8 cellular contexts compared by ENCODE assay signal in the genomic region with DNA sequence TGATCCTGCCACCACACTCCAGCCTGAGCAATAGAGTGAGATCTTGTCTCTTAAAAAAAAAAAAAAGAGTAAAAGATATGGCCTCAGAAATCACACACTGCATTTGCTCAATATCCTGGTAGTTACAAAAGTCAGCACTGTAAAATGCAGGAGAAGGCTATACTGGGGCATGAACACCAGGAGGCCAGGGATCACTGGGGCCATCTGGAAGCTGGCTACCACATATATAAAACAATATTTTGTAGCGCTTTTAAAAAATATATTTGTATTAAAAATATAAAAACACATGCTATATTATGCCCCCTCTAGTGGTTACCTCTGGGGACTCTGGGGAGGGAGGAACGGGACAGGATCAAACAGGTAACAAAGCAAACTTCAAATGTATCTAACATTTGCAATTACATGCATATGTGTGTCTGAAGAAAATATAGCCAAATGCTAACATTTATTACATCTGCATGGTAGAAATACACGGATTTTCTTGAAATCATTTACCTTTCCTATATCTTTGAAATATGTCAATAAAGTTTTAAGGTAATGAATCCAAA. TPM values are rescaled to one million over a fixed set of nuclear protein-coding genes. Genes with fewer than 3 reads are reported as not detected.
DNase-seq lines count a peak whose midpoint lies in the region; ATAC-seq and TF ChIP-seq lines count a peak whose summit lies in the region.

No MANE protein-coding gene starts in this region.

- H3K4me3 ChIP-seq in heart left ventricle (no peak overlapping the region), right cardiac atrium (ENCODE audit: low read length) (no peak overlapping the region), OCI-LY3 (ENCODE audit: low read length) (no peak overlapping the region), psoas muscle (no peak overlapping the region)

- H3K4me1 Mint-ChIP-seq in chondrocyte (ENCODE audit: low read depth) = peaks cover 21% of the 10 kb centered on the region

- H3K36me3 Mint-ChIP-seq in chondrocyte (ENCODE audit: low read depth) = peaks cover 3% of the 10 kb centered on the region

- H3K27ac ChIP-seq in heart left ventricle (no peak overlapping the region), right cardiac atrium (ENCODE audit: low read length) (no peak overlapping the region), OCI-LY3 (ENCODE audit: low read length) (no peak overlapping the region), psoas muscle (no peak overlapping the region)

- H3K4me1 ChIP-seq in heart left ventricle = peaks cover 0 to 13% (median 10%) of the 10 kb centered on the region in 12 donors
- H3K4me1 ChIP-seq in right cardiac atrium (ENCODE audit: control insufficient read depth, insufficient read depth, low read length) = no peaks in the 10 kb centered on the region
- H3K4me1 ChIP-seq in OCI-LY3 (ENCODE audit: low read length) = peaks cover 16% of the 10 kb centered on the region
- H3K4me1 ChIP-seq in psoas muscle = peaks cover 10% of the 10 kb centered on the region

- H3K27me3 ChIP-seq in heart left ventricle (no peaks in the 10 kb centered on the region), right cardiac atrium (ENCODE audit: control insufficient read depth, insufficient read depth) (no peaks in the 10 kb centered on the region), OCI-LY3 (ENCODE audit: low read depth, low read length) (no peaks in the 10 kb centered on the region), psoas muscle (ENCODE audit: insufficient read depth in 3 of 3, low read length in 2 of 3) (no peaks in the 10 kb centered on the region)

- no peak for TF ChIP-seq POLR2A in heart left ventricle (IDR thresholded peaks at IDR 0.05)

- peaks cover 27% of the 10 kb centered on the region for H4K20me1 ChIP-seq in OCI-LY3 (ENCODE audit: insufficient read depth, low read length)

- WGBS in heart left ventricle, 4 donors = 84 to 90% (median 87%) methylated on average over 3 of the region's 3 CpGs
- 83% methylated on average over 3 of the region's 3 CpGs for WGBS in right cardiac atrium
- 83 to 85% (median 84%) methylated on average over 3 of the region's 3 CpGs for WGBS in psoas muscle, 3 donors

- intact Hi-C loops in heart left ventricle (cut with DNase I) (no loop called here), right cardiac atrium (cut with DNase I) (no loop called here), psoas muscle (cut with DNase I) (no loop called here)

- DNase-seq in heart left ventricle = no peak
- DNase-seq in right cardiac atrium = no peak
- DNase-seq in chondrocyte (ENCODE audit: low spot score) = no peak
- DNase-seq in psoas muscle = no peak
- no peak for DNase-seq in NCI-H187 treated with DMSO at 0.1 percent for 48 hours (lab: John Stamatoyannopoulos, UW)
- no peak for DNase-seq in superior temporal gyrus (ENCODE audit: extremely low spot score)

- H3K9me3 Mint-ChIP-seq in chondrocyte (ENCODE audit: low read depth) = no peaks in the 10 kb centered on the region

- H3K4me3 Mint-ChIP-seq in chondrocyte (ENCODE audit: unreplicated experiment) = no peak overlapping the region

- no peak overlapping the region for H3K9ac ChIP-seq in OCI-LY3 (ENCODE audit: low read length)

- no peaks in the 10 kb centered on the region for H3K9me3 ChIP-seq in heart left ventricle
- H3K9me3 ChIP-seq in right cardiac atrium (ENCODE audit: control insufficient read depth, low read length) = no peaks in the 10 kb centered on the region
- no peaks in the 10 kb centered on the region for H3K9me3 ChIP-seq in OCI-LY3 (ENCODE audit: insufficient read depth, low read length)
- no peaks in the 10 kb centered on the region for H3K9me3 ChIP-seq in psoas muscle

- TF ChIP-seq CTCF in heart left ventricle (IDR thresholded peaks at IDR 0.05) = peak in 9 of 12 donors; percentile 4 to 50 (median 41)
- peak; percentile 45 for TF ChIP-seq CTCF in OCI-LY3 (IDR thresholded peaks at IDR 0.05; ENCODE audit: low read depth, low read length)
- TF ChIP-seq CTCF in chondrocyte (IDR thresholded peaks at IDR 0.05) = peak; percentile 78
- peak; percentile 31 for TF ChIP-seq CTCF in psoas muscle (IDR thresholded peaks at IDR 0.05)

- H3K4me2 ChIP-seq in OCI-LY3 (ENCODE audit: low read length) = no peak overlapping the region

- no peak for ATAC-seq in heart left ventricle
- no peak for ATAC-seq in right cardiac atrium
- ATAC-seq in psoas muscle = no peak
- no peak for ATAC-seq in GM18502 (IDR thresholded peaks at IDR 0.05; ENCODE audit: poor library complexity, unreplicated experiment)

- H3K36me3 ChIP-seq in heart left ventricle (peaks cover 0 to 5% (median 0%) of the 10 kb centered on the region in 9 donors), OCI-LY3 (replicated peaks; ENCODE audit: low read depth, low read length) (peaks cover 33% of the 10 kb centered on the region), psoas muscle (ENCODE audit: insufficient read depth in 1 of 2, low read depth in 1 of 2) (no peaks in the 10 kb centered on the region)

- H3K27me3 Mint-ChIP-seq in chondrocyte (ENCODE audit: low read depth) = no peaks in the 10 kb centered on the region

- H3K27ac Mint-ChIP-seq in chondrocyte (ENCODE audit: unreplicated experiment) = no peak overlapping the region

- H3K79me2 ChIP-seq in OCI-LY3 (ENCODE audit: low read length) = peaks cover 55% of the 10 kb centered on the region

- H2AFZ ChIP-seq in OCI-LY3 (ENCODE audit: low read depth, low read length) = no peak overlapping the region

RNA-seq across cellular contexts. Expression of gene C4orf46, which starts 4.0 kb away (rescaled TPM):
- 1 to 10 TPM; 2.0 to 8.1 (median 4.5) TPM for total RNA-seq in heart left ventricle
- 1 to 10 TPM; 2.4 to 2.8 TPM for polyA plus RNA-seq in heart left ventricle
- 1 to 10 TPM; 2.6 to 4.2 (median 3.8) TPM for total RNA-seq in right cardiac atrium
- 3.3 TPM for polyA plus RNA-seq in right cardiac atrium
- total RNA-seq in chondrocyte = 7.5 to 8.6 TPM (median 8.2 TPM) in 3 replicates
- 1 to 10 TPM in 3 of 4 donors, under 1 TPM in 1; 0.57 to 4.5 (median 2.5) TPM for total RNA-seq in psoas muscle
- polyA plus RNA-seq in psoas muscle = 1 to 10 TPM in 2 of 3 donors, under 1 TPM in 1; 0.59 to 2.1 (median 1.4) TPM

RNA-seq across cellular contexts. Expression of gene ETFDH, which starts 4.4 kb away (rescaled TPM):
- total RNA-seq in heart left ventricle (100 to 1,000 TPM; 116 to 289 (median 221) TPM), right cardiac atrium (100 to 1,000 TPM; 119 to 152 (median 146) TPM), chondrocyte (17.6 to 24.0 TPM (median 23.0 TPM) in 3 replicates), psoas muscle (100 to 1,000 TPM in 3 of 4 donors, 10 to 100 TPM in 1; 80.0 to 154 (median 132) TPM)
- polyA plus RNA-seq in heart left ventricle (100 to 1,000 TPM in 1 of 2 donors, 10 to 100 TPM in 1; 56.1 to 259 TPM), right cardiac atrium (204 TPM), psoas muscle (10 to 100 TPM; 60.4 to 91.0 (median 78.6) TPM)

RNA-seq across cellular contexts. Expression of gene PPID, which starts 55.5 kb away (rescaled TPM):
- 10 to 100 TPM; 24.1 to 43.4 (median 30.7) TPM for total RNA-seq in heart left ventricle
- polyA plus RNA-seq in heart left ventricle = 10 to 100 TPM; 37.0 to 55.3 TPM
- 10 to 100 TPM; 19.2 to 38.3 (median 28.0) TPM for total RNA-seq in right cardiac atrium
- polyA plus RNA-seq in right cardiac atrium = 39.9 TPM
- total RNA-seq in chondrocyte = 19.0 to 20.8 TPM (median 20.0 TPM) in 3 replicates
- total RNA-seq in psoas muscle = 10 to 100 TPM; 35.1 to 68.1 (median 51.0) TPM
- 100 to 1,000 TPM in 1 of 3 donors, 10 to 100 TPM in 2; 49.8 to 162 (median 72.5) TPM for polyA plus RNA-seq in psoas muscle
